In genomic region chr1:11731719-11732283, GRCh38 we compare ENCODE assay signal across 8 cellular contexts. TPM values are rescaled to one million over a fixed set of nuclear protein-coding genes. Genes with fewer than 3 reads are reported as not detected.
DNase-seq lines count a peak whose midpoint lies in the region; ATAC-seq and TF ChIP-seq lines count a peak whose summit lies in the region.

No MANE protein-coding gene starts in this region.

- H3K4me3 ChIP-seq in fibroblast of pulmonary artery (replicated peaks; ENCODE audit: low read depth, low read length): peak overlapping the region; percentile 44
- H3K4me3 ChIP-seq in naive thymus-derived CD4-positive, alpha-beta T cell (ENCODE audit: low read length): peak overlapping the region; percentile 12
- no peak overlapping the region for H3K4me3 ChIP-seq in Caco-2 (ENCODE audit: low read depth, low read length)

- CTCF ChIA-PET in activated CD4-positive, alpha-beta T cell treated with anti-CD3 and anti-CD28 coated beads, Interleukin-2, amount 10 ng/mL, durations not matched to agents 7 days and 5 days (lab: Charles Lee): interaction anchor here (0.7 to 1.3 kb wide), 3 partner anchors 12 to 37 kb away, joined by 3 to 4 read pairs (median 4); no protein-coding TSS in a partner anchor
- CTCF ChIA-PET in naive thymus-derived CD4-positive, alpha-beta T cell (lab: Charles Lee): interaction anchor here (0.6 to 1.4 kb wide), 5 partner anchors 12 to 437 kb away, joined by 3 to 4 read pairs (median 3); no protein-coding TSS in a partner anchor
- CTCF ChIA-PET in Caco-2 (lab: Charles Lee): no interaction called here

- H3K36me3 ChIP-seq in naive thymus-derived CD4-positive, alpha-beta T cell (ENCODE audit: control insufficient read depth in 2 of 3, insufficient read depth in 3 of 3, low read length in 3 of 3): peaks cover 0 to 4% (median 0%) of the 10 kb centered on the region in 3 experiments
- no peaks in the 10 kb centered on the region for H3K36me3 ChIP-seq in Caco-2 (ENCODE audit: control insufficient read depth, insufficient read depth, low read length)

- H3K4me1 ChIP-seq in naive thymus-derived CD4-positive, alpha-beta T cell (ENCODE audit: control insufficient read depth in 2 of 2, insufficient read depth in 2 of 2, low read length in 2 of 2): peaks cover 27 to 45% of the 10 kb centered on the region in 2 donors
- no peaks in the 10 kb centered on the region for H3K4me1 ChIP-seq in Caco-2

- ATAC-seq in activated T-cell treated with anti-CD3 and anti-CD28 coated beads, Interleukin-2, amount 50 U/mL, for 4 hours: peak in 1 of 2 donors; percentile 22
- no peak for ATAC-seq in naive thymus-derived CD4-positive, alpha-beta T cell
- ATAC-seq in GM18511 (IDR thresholded peaks at IDR 0.05; ENCODE audit: unreplicated experiment): no peak

- H3K9me3 Mint-ChIP-seq in activated T-cell treated with anti-CD3 and anti-CD28 coated beads, Interleukin-2, amount 50 U/mL, for 4 hours: no peaks in the 10 kb centered on the region
- H3K9me3 Mint-ChIP-seq in activated CD4-positive, alpha-beta T cell treated with anti-CD3 and anti-CD28 coated beads, Interleukin-2, amount 10 ng/mL, durations not matched to agents 7 days and 5 days: no peaks in the 10 kb centered on the region
- H3K9me3 Mint-ChIP-seq in naive thymus-derived CD4-positive, alpha-beta T cell: peaks cover 0 to 1% (median 0%) of the 10 kb centered on the region in 11 donors
- H3K9me3 Mint-ChIP-seq in Caco-2 (ENCODE audit: unreplicated experiment): no peaks in the 10 kb centered on the region

- BruUV-seq in Caco-2 (replicated peaks; lab: Mats Ljungman, UMichigan): no TSS peak

- peak overlapping the region; percentile 62 for H3K27ac ChIP-seq in naive thymus-derived CD4-positive, alpha-beta T cell (ENCODE audit: low read depth, low read length)

- no peaks in the 10 kb centered on the region for H3K9me3 ChIP-seq in naive thymus-derived CD4-positive, alpha-beta T cell (ENCODE audit: control insufficient read depth in 2 of 3, low read length in 3 of 3)
- no peaks in the 10 kb centered on the region for H3K9me3 ChIP-seq in Caco-2

- intact Hi-C loops in naive thymus-derived CD4-positive, alpha-beta T cell (cut with micrococcal nuclease): loop anchor here (5.0 to 10.0 kb wide), 4 partner anchors 257 to 1697 kb away; partner anchors contain the start of genes DFFA (in 1 of the 2), DISP3 (in 1 of the 2), MTOR (in 1 of the 2) and PEX14 (in 1 of the 2)
- intact Hi-C loops in Caco-2 (cut with micrococcal nuclease; ENCODE audit: unreplicated experiment): loop anchor here (10.0 kb wide), 1 partner anchor 73 kb away; the partner anchor contains the start of genes CLCN6 and MTHFR

- H3K27ac Mint-ChIP-seq in activated CD4-positive, alpha-beta T cell treated with anti-CD3 and anti-CD28 coated beads, Interleukin-2, amount 10 ng/mL, durations not matched to agents 7 days and 5 days: peak overlapping the region; percentile 90
- H3K27ac Mint-ChIP-seq in naive thymus-derived CD4-positive, alpha-beta T cell: peak overlapping the region; percentile 81 to 97 (median 94)
- H3K27ac Mint-ChIP-seq in Caco-2 (ENCODE audit: unreplicated experiment): no peak overlapping the region

- H3K4me1 Mint-ChIP-seq in activated T-cell treated with anti-CD3 and anti-CD28 coated beads, Interleukin-2, amount 50 U/mL, for 4 hours (ENCODE audit: low read depth): peaks cover 43% of the 10 kb centered on the region
- H3K4me1 Mint-ChIP-seq in activated CD4-positive, alpha-beta T cell treated with anti-CD3 and anti-CD28 coated beads, Interleukin-2, amount 10 ng/mL, durations not matched to agents 7 days and 5 days: peaks cover 51% of the 10 kb centered on the region
- peaks cover 30 to 63% (median 52%) of the 10 kb centered on the region in 7 donors for H3K4me1 Mint-ChIP-seq in naive thymus-derived CD4-positive, alpha-beta T cell
- no peaks in the 10 kb centered on the region for H3K4me1 Mint-ChIP-seq in Caco-2 (ENCODE audit: low read depth, unreplicated experiment)

- TF ChIP-seq CTCF in fibroblast of pulmonary artery (IDR thresholded peaks at IDR 0.05; ENCODE audit: low read length, missing control alignments): no peak
- no peak for TF ChIP-seq CTCF in Caco-2 (IDR thresholded peaks at IDR 0.05; ENCODE audit: insufficient read depth in 1 of 2, low read depth in 1 of 2, low read length in 1 of 2, severe bottlenecking in 1 of 2, unreplicated experiment in 1 of 2)

- POLR2A ChIA-PET in activated CD4-positive, alpha-beta T cell treated with anti-CD3 and anti-CD28 coated beads, Interleukin-2, amount 10 ng/mL, durations not matched to agents 7 days and 5 days (lab: Charles Lee): no interaction called here
- POLR2A ChIA-PET in naive thymus-derived CD4-positive, alpha-beta T cell (lab: Charles Lee): interaction anchor here (1.2 to 4.8 kb wide), 4 partner anchors 12 to 177 kb away, joined by 4 to 37 read pairs (median 6); no protein-coding TSS in a partner anchor
- POLR2A ChIA-PET in Caco-2 (lab: Charles Lee): no interaction called here

- H3K36me3 Mint-ChIP-seq in activated T-cell treated with anti-CD3 and anti-CD28 coated beads, Interleukin-2, amount 50 U/mL, for 4 hours (ENCODE audit: insufficient read depth): no peaks in the 10 kb centered on the region
- H3K36me3 Mint-ChIP-seq in activated CD4-positive, alpha-beta T cell treated with anti-CD3 and anti-CD28 coated beads, Interleukin-2, amount 10 ng/mL, durations not matched to agents 7 days and 5 days (ENCODE audit: low read depth): no peaks in the 10 kb centered on the region
- H3K36me3 Mint-ChIP-seq in naive thymus-derived CD4-positive, alpha-beta T cell: no peaks in the 10 kb centered on the region
- peaks cover 8% of the 10 kb centered on the region for H3K36me3 Mint-ChIP-seq in Caco-2 (ENCODE audit: insufficient read depth, unreplicated experiment)

- no peaks in the 10 kb centered on the region for H3K27me3 ChIP-seq in naive thymus-derived CD4-positive, alpha-beta T cell (ENCODE audit: control insufficient read depth in 2 of 2, insufficient read depth in 2 of 2, low read length in 2 of 2)
- H3K27me3 ChIP-seq in Caco-2 (replicated peaks; ENCODE audit: control insufficient read depth, insufficient read depth, low read length): no peaks in the 10 kb centered on the region

- H3K4me3 Mint-ChIP-seq in activated T-cell treated with anti-CD3 and anti-CD28 coated beads, Interleukin-2, amount 50 U/mL, for 4 hours: peak overlapping the region; percentile 24
- peak overlapping the region; percentile 60 for H3K4me3 Mint-ChIP-seq in activated CD4-positive, alpha-beta T cell treated with anti-CD3 and anti-CD28 coated beads, Interleukin-2, amount 10 ng/mL, durations not matched to agents 7 days and 5 days
- peak overlapping the region; percentile 81 to 97 (median 91) for H3K4me3 Mint-ChIP-seq in naive thymus-derived CD4-positive, alpha-beta T cell
- no peak overlapping the region for H3K4me3 Mint-ChIP-seq in Caco-2 (ENCODE audit: unreplicated experiment)

- no peaks in the 10 kb centered on the region for H3K27me3 Mint-ChIP-seq in activated T-cell treated with anti-CD3 and anti-CD28 coated beads, Interleukin-2, amount 50 U/mL, for 4 hours (ENCODE audit: low read depth)
- no peaks in the 10 kb centered on the region for H3K27me3 Mint-ChIP-seq in activated CD4-positive, alpha-beta T cell treated with anti-CD3 and anti-CD28 coated beads, Interleukin-2, amount 10 ng/mL, durations not matched to agents 7 days and 5 days
- no peaks in the 10 kb centered on the region for H3K27me3 Mint-ChIP-seq in naive thymus-derived CD4-positive, alpha-beta T cell
- no peaks in the 10 kb centered on the region for H3K27me3 Mint-ChIP-seq in Caco-2 (ENCODE audit: insufficient read depth, unreplicated experiment)

- DNase-seq in activated T-cell treated with anti-CD3 and anti-CD28 coated beads, Interleukin-2, amount 50 U/mL, for 4 hours: no peak
- DNase-seq in activated T-cell treated with anti-CD3 and anti-CD28 coated beads, Interleukin-2, amount 50 U/mL, for 48 hours: no peak
- peak; percentile 44 for DNase-seq in activated CD4-positive, alpha-beta T cell treated with anti-CD3 and anti-CD28 coated beads, Interleukin-2, amount 10 ng/mL, durations not matched to agents 7 days and 5 days
- DNase-seq in fibroblast of pulmonary artery (ENCODE audit: low read depth) (peak; percentile 64), Caco-2 (no peak)
- DNase-seq in naive thymus-derived CD4-positive, alpha-beta T cell: peak in 2 of 9 donors; percentile 18 to 55
- DNase-seq in activated effector memory CD4-positive, alpha-beta T cell treated with anti-CD3 and anti-CD28 coated beads, Interleukin-2, amount 50 U/mL, for 16 hours: no peak

RNA-seq across cellular contexts. Expression of gene AGTRAP, which starts 4.1 kb away (rescaled TPM):
- total RNA-seq in activated T-cell treated with anti-CD3 and anti-CD28 coated beads, Interleukin-2, amount 50 U/mL, for 4 hours: 1 to 10 TPM; 6.5 to 7.8 (median 7.1) TPM
- total RNA-seq in activated CD4-positive, alpha-beta T cell treated with anti-CD3 and anti-CD28 coated beads, Interleukin-2, amount 10 ng/mL, durations not matched to agents 7 days and 5 days: 10 to 100 TPM; 41.3 to 42.7 TPM
- total RNA-seq in naive thymus-derived CD4-positive, alpha-beta T cell: 10 to 100 TPM; 28.2 to 82.5 (median 32.7) TPM
- polyA plus RNA-seq in naive thymus-derived CD4-positive, alpha-beta T cell: 100 to 1,000 TPM in 1 of 2 donors, 10 to 100 TPM in 1; 96.9 to 108 TPM
- total RNA-seq in Caco-2 (2022): 44.2 and 44.4 TPM in 2 replicates

RNA-seq across cellular contexts. Expression of gene C1orf167, which starts 30.2 kb away (rescaled TPM):
- total RNA-seq in activated T-cell treated with anti-CD3 and anti-CD28 coated beads, Interleukin-2, amount 50 U/mL, for 4 hours: not detected
- not detected for total RNA-seq in activated CD4-positive, alpha-beta T cell treated with anti-CD3 and anti-CD28 coated beads, Interleukin-2, amount 10 ng/mL, durations not matched to agents 7 days and 5 days
- total RNA-seq in naive thymus-derived CD4-positive, alpha-beta T cell: under 1 TPM in 1 of 5 experiments, not detected in 4; 0.13 TPM
- under 1 TPM in 1 of 2 donors, not detected in 1; 0.45 TPM for polyA plus RNA-seq in naive thymus-derived CD4-positive, alpha-beta T cell
- 0.64 and 0.97 TPM in 2 replicates for total RNA-seq in Caco-2 (2022)

RNA-seq across cellular contexts. Expression of gene DRAXIN, which starts 40.3 kb away (rescaled TPM):
- total RNA-seq in activated T-cell treated with anti-CD3 and anti-CD28 coated beads, Interleukin-2, amount 50 U/mL, for 4 hours: under 1 TPM; 0.03 to 0.08 (median 0.05) TPM
- under 1 TPM; 0.54 to 0.62 TPM for total RNA-seq in activated CD4-positive, alpha-beta T cell treated with anti-CD3 and anti-CD28 coated beads, Interleukin-2, amount 10 ng/mL, durations not matched to agents 7 days and 5 days
- total RNA-seq in naive thymus-derived CD4-positive, alpha-beta T cell: 1 to 10 TPM in 1 of 5 experiments, under 1 TPM in 4; 0.07 to 1.6 (median 0.21) TPM
- under 1 TPM; 0.03 to 0.09 TPM for polyA plus RNA-seq in naive thymus-derived CD4-positive, alpha-beta T cell
- 0.05 TPM in 1 of 2 replicates, not detected in the other for total RNA-seq in Caco-2 (2022)

RNA-seq across cellular contexts. Expression of gene MAD2L2, which starts 50.9 kb away (rescaled TPM):
- total RNA-seq in activated T-cell treated with anti-CD3 and anti-CD28 coated beads, Interleukin-2, amount 50 U/mL, for 4 hours: 10 to 100 TPM; 60.7 to 67.1 (median 63.0) TPM
- 10 to 100 TPM; 68.7 to 73.3 TPM for total RNA-seq in activated CD4-positive, alpha-beta T cell treated with anti-CD3 and anti-CD28 coated beads, Interleukin-2, amount 10 ng/mL, durations not matched to agents 7 days and 5 days
- total RNA-seq in naive thymus-derived CD4-positive, alpha-beta T cell: 10 to 100 TPM; 17.1 to 53.3 (median 27.2) TPM
- 10 to 100 TPM; 38.0 to 53.0 TPM for polyA plus RNA-seq in naive thymus-derived CD4-positive, alpha-beta T cell
- 45.2 and 49.9 TPM in 2 replicates for total RNA-seq in Caco-2 (2022)

Comparison
In these comparisons a context has a peak if more than half of its experiments do, and no peak if none do; other contexts are left out.
1. DNase-seq: peak in activated CD4-positive, alpha-beta T cell treated with anti-CD3 and anti-CD28 coated beads, Interleukin-2, amount 10 ng/mL, durations not matched to agents 7 days and 5 days (single experiment) and fibroblast of pulmonary artery (single experiment); none in activated T-cell treated with anti-CD3 and anti-CD28 coated beads, Interleukin-2, amount 50 U/mL, for 4 hours (single experiment), activated T-cell treated with anti-CD3 and anti-CD28 coated beads, Interleukin-2, amount 50 U/mL, for 48 hours (0 of 2), Caco-2 (0 of 2) and activated effector memory CD4-positive, alpha-beta T cell treated with anti-CD3 and anti-CD28 coated beads, Interleukin-2, amount 50 U/mL, for 16 hours (single experiment).